32 cellular contexts compared by ENCODE assay signal in genomic region chr12:4256043-4256826, GRCh38.
"Had no signal": no experiment of that assay in that cellular context is flagged by ENCODE, and none has a peak within 500 bp of the region (broad histone marks: within the 10 kb centered on the region; RNA-seq: fewer than 3 reads in every experiment).

No MANE protein-coding gene starts in this region.

- H3K4me3 Mint-ChIP-seq: activated CD4-positive, alpha-beta memory T cell treated with anti-CD3 and anti-CD28 coated beads, Interleukin-2, amount 10 ng/mL, durations not matched to agents 7 days and 5 days; activated CD4-positive, alpha-beta T cell treated with anti-CD3 and anti-CD28 coated beads, Interleukin-2, amount 10 ng/mL, durations not matched to agents 7 days and 5 days; activated naive CD8-positive, alpha-beta T cell treated with anti-CD3 and anti-CD28 coated beads, Interleukin-2, amount 50 U/mL, for 24 hours; activated T-cell treated with anti-CD3 and anti-CD28 coated beads, Interleukin-2, amount 50 U/mL, for 24 hours; endodermal cell; mesothelial cell of epicardium; naive B cell; neural crest cell; T-helper 2 cell treated with Interferon-gamma antibody and Interleukin-4, amounts not matched to agents 5 μg/mL and 100 μg/mL, for 36 hours had no signal

- DNase-seq: activated CD4-positive, alpha-beta memory T cell treated with anti-CD3 and anti-CD28 coated beads, Interleukin-2, amount 10 ng/mL, durations not matched to agents 7 days and 5 days; activated CD4-positive, alpha-beta T cell treated with anti-CD3 and anti-CD28 coated beads, Interleukin-2, amount 10 ng/mL, durations not matched to agents 7 days and 5 days; activated CD4-positive, CD25-positive, alpha-beta regulatory T cell; activated CD8-positive, alpha-beta memory T cell treated with anti-CD3 and anti-CD28 coated beads, Interleukin-2, amount 50 U/mL, for 48 hours; activated gamma-delta T cell; activated naive CD4-positive, alpha-beta T cell treated with anti-CD3 and anti-CD28 coated beads, Interleukin-2, amount 50 U/mL, for 16 hours; activated naive CD8-positive, alpha-beta T cell treated with anti-CD3 and anti-CD28 coated beads, Interleukin-2, amount 50 U/mL, for 24 hours; activated T-cell treated with anti-CD3 and anti-CD28 coated beads, Interleukin-2, amount 50 U/mL, for 24 hours; amygdala; central memory CD4-positive, alpha-beta T cell; endodermal cell; gastrocnemius medialis; glutamatergic neuron; left cardiac atrium; left ventricle myocardium superior; naive B cell; nucleus accumbens; pancreas; retina; stimulated activated CD4-positive, alpha-beta T cell treated with anti-CD3 and anti-CD28 coated beads, Interleukin-12 subunit alpha, Interleukin-12 subunit beta, amount 100 ng/mL, for 4 hours; stimulated activated CD4-positive, alpha-beta T cell treated with anti-CD3 and anti-CD28 coated beads, Interleukin-4, amount 100 ng/mL, for 1 hour; stomach; T-helper 1 cell; thyroid gland; upper lobe of left lung had no signal

- H3K27ac ChIP-seq: gastrocnemius medialis, pancreas, prostate gland, skin epidermis, stomach, thyroid gland, upper lobe of left lung had no signal

- H3K36me3 ChIP-seq: gastrocnemius medialis, pancreas, prostate gland, stomach, thyroid gland, upper lobe of left lung had no signal

- H3K4me1 ChIP-seq: gastrocnemius medialis, pancreas, prostate gland, stomach, thyroid gland, upper lobe of left lung had no signal

- H3K27me3 Mint-ChIP-seq: activated T-cell treated with anti-CD3 and anti-CD28 coated beads, Interleukin-2, amount 50 U/mL, for 24 hours had no signal

- H3K27me3 ChIP-seq: pancreas, stomach, thyroid gland, upper lobe of left lung had no signal

- ATAC-seq: activated naive CD8-positive, alpha-beta T cell treated with anti-CD3 and anti-CD28 coated beads, Interleukin-2, amount 50 U/mL, for 24 hours; gastrocnemius medialis; left cardiac atrium; left ventricle myocardium superior; pancreas; sciatic nerve had no signal

- H3K4me1 Mint-ChIP-seq: mesothelial cell of epicardium, neural crest cell had no signal

- H3K27ac Mint-ChIP-seq: activated CD4-positive, alpha-beta memory T cell treated with anti-CD3 and anti-CD28 coated beads, Interleukin-2, amount 10 ng/mL, durations not matched to agents 7 days and 5 days; activated CD4-positive, alpha-beta T cell treated with anti-CD3 and anti-CD28 coated beads, Interleukin-2, amount 10 ng/mL, durations not matched to agents 7 days and 5 days; activated naive CD8-positive, alpha-beta T cell treated with anti-CD3 and anti-CD28 coated beads, Interleukin-2, amount 50 U/mL, for 24 hours; activated T-cell treated with anti-CD3 and anti-CD28 coated beads, Interleukin-2, amount 50 U/mL, for 24 hours; endodermal cell; mesothelial cell of epicardium; T-helper 2 cell treated with Interferon-gamma antibody and Interleukin-4, amounts not matched to agents 5 μg/mL and 100 μg/mL, for 36 hours had no signal

- H3K9me3 Mint-ChIP-seq: neural crest cell had no signal

- H3K9me3 ChIP-seq: gastrocnemius medialis, pancreas, prostate gland, stomach, thyroid gland, upper lobe of left lung had no signal

- H3K36me3 Mint-ChIP-seq: mesothelial cell of epicardium, naive B cell had no signal

- H3K4me3 ChIP-seq: gastrocnemius medialis, pancreas, prostate gland, skin epidermis, stomach, thyroid gland, upper lobe of left lung had no signal

- FAIRE-seq: islet of Langerhans, pancreas had no signal
